In genomic region chr2:29744976-29745375, GRCh38 we compare ENCODE assay signal across 16 cellular contexts.
A peak's percentile ranks its signal among the peaks of the same experiment; 100 is the strongest.
DNase-seq lines count a peak whose midpoint lies in the region; ATAC-seq and TF ChIP-seq lines count a peak whose summit lies in the region.
"Had no signal": no experiment of that assay in that cellular context is flagged by ENCODE, and none has a peak within 500 bp of the region (broad histone marks: within the 10 kb centered on the region; RNA-seq: fewer than 3 reads in every experiment).

No MANE protein-coding gene starts in this region.

- intact Hi-C loops in body of pancreas (cut with DNase I) = no loop called here

- H3K27ac Mint-ChIP-seq in stimulated activated effector memory CD8-positive, alpha-beta T cell treated with anti-CD3 and anti-CD28 coated beads, Interleukin-12 subunit alpha, Interleukin-12 subunit beta, amount 100 ng/mL, for 72 hours = no peak overlapping the region
- H3K27ac Mint-ChIP-seq: IgD-negative memory B cell, T-cell had no signal

- H3K4me3 Mint-ChIP-seq in stimulated activated effector memory CD8-positive, alpha-beta T cell treated with anti-CD3 and anti-CD28 coated beads, Interleukin-12 subunit alpha, Interleukin-12 subunit beta, amount 100 ng/mL, for 72 hours = no peak overlapping the region
- H3K4me3 Mint-ChIP-seq: IgD-negative memory B cell, T-cell had no signal

- H3K36me3 ChIP-seq in Loucy (ENCODE audit: insufficient read depth, low read length) (no peaks in the 10 kb centered on the region), body of pancreas (replicated peaks in 1 of 2; ENCODE audit: insufficient read depth in 1 of 2, low read depth in 2 of 2) (no peaks in the 10 kb centered on the region)

- peak overlapping the region; percentile 11 for H3K4me2 ChIP-seq in Loucy (ENCODE audit: low read depth, low read length, poor library complexity, severe bottlenecking)
- H3K4me2 ChIP-seq: PC-9 had no signal

- H2AFZ ChIP-seq in Loucy (ENCODE audit: low read length) = no peak overlapping the region
- H2AFZ ChIP-seq: PC-9 had no signal

- no peak overlapping the region for H3K9ac ChIP-seq in Loucy (ENCODE audit: low read depth, low read length, poor library complexity, severe bottlenecking)

- DNase-seq in LoVo (ENCODE audit: low spot score) (no peak), body of pancreas (no peak)
- no peak for DNase-seq in activated CD4-positive, alpha-beta T cell treated with anti-CD3 and anti-CD28 coated beads, Interleukin-2, amount 50 U/mL, for 1 hour
- no peak for DNase-seq in stimulated activated effector memory CD8-positive, alpha-beta T cell treated with anti-CD3 and anti-CD28 coated beads, Interleukin-12 subunit alpha, Interleukin-12 subunit beta, amount 100 ng/mL, for 72 hours (ENCODE audit: low spot score in 2 of 2)
- DNase-seq: kidney, NCI-H1417 treated with DMSO at 0.1 percent for 48 hours, PC-9, T-cell had no signal

- H3K27ac ChIP-seq in body of pancreas = no peak overlapping the region
- H3K27ac ChIP-seq: C4-2B, PC-9, skin epidermis had no signal

- WGBS in body of pancreas, 2 donors = 64 to 65% methylated on average over 3 of the region's 3 CpGs

- no peaks in the 10 kb centered on the region for H3K4me1 Mint-ChIP-seq in stimulated activated effector memory CD8-positive, alpha-beta T cell treated with anti-CD3 and anti-CD28 coated beads, Interleukin-12 subunit alpha, Interleukin-12 subunit beta, amount 100 ng/mL, for 72 hours
- H3K4me1 Mint-ChIP-seq: IgD-negative memory B cell, T-cell had no signal

- peak; percentile 82 for ATAC-seq in GM18909 (IDR thresholded peaks at IDR 0.05; ENCODE audit: poor library complexity, unreplicated experiment)
- peak; percentile 90 for ATAC-seq in GM21526 (IDR thresholded peaks at IDR 0.05; ENCODE audit: low FRiP score, unreplicated experiment)
- peak; percentile 47 for ATAC-seq in HG02973 (IDR thresholded peaks at IDR 0.05; ENCODE audit: unreplicated experiment)
- no peak for ATAC-seq in body of pancreas
- ATAC-seq in stimulated activated effector memory CD8-positive, alpha-beta T cell treated with anti-CD3 and anti-CD28 coated beads, Interleukin-12 subunit alpha, Interleukin-12 subunit beta, amount 100 ng/mL, for 72 hours = no peak
- ATAC-seq: activated CD4-positive, CD25-positive, alpha-beta regulatory T cell treated with anti-CD3 and anti-CD28 coated beads, Interleukin-2, amount 50 U/mL, for 24 hours; T-cell had no signal

- H3K4me1 ChIP-seq in Loucy (ENCODE audit: insufficient read depth, low read length, poor library complexity, severe bottlenecking) (peaks cover 25% of the 10 kb centered on the region), body of pancreas (no peaks in the 10 kb centered on the region)

- H3K4me3 ChIP-seq in Loucy (ENCODE audit: low read length, poor library complexity, severe bottlenecking) = no peak overlapping the region
- no peak overlapping the region for H3K4me3 ChIP-seq in body of pancreas
- H3K4me3 ChIP-seq: PC-9, skin epidermis had no signal

- no peaks in the 10 kb centered on the region for H3K36me3 Mint-ChIP-seq in stimulated activated effector memory CD8-positive, alpha-beta T cell treated with anti-CD3 and anti-CD28 coated beads, Interleukin-12 subunit alpha, Interleukin-12 subunit beta, amount 100 ng/mL, for 72 hours
- H3K36me3 Mint-ChIP-seq: IgD-negative memory B cell, T-cell had no signal

- H3K9me3 Mint-ChIP-seq in stimulated activated effector memory CD8-positive, alpha-beta T cell treated with anti-CD3 and anti-CD28 coated beads, Interleukin-12 subunit alpha, Interleukin-12 subunit beta, amount 100 ng/mL, for 72 hours = no peaks in the 10 kb centered on the region
- H3K9me3 Mint-ChIP-seq: IgD-negative memory B cell, T-cell had no signal

- H3K9me3 ChIP-seq in Loucy (ENCODE audit: insufficient read depth, low read depth, low read length) (no peaks in the 10 kb centered on the region), body of pancreas (no peaks in the 10 kb centered on the region)

- H3K27me3 ChIP-seq in Loucy (ENCODE audit: insufficient read depth, low read length, poor library complexity, severe bottlenecking) (no peaks in the 10 kb centered on the region), body of pancreas (no peaks in the 10 kb centered on the region)

- TF ChIP-seq CTCF in Loucy (conservative IDR thresholded peaks at IDR 0.05; ENCODE audit: low read length) = no peak
- TF ChIP-seq CTCF in body of pancreas (IDR thresholded peaks at IDR 0.05) = no peak

- no peaks in the 10 kb centered on the region for H4K20me1 ChIP-seq in Loucy (ENCODE audit: insufficient read depth, low read length, poor library complexity, severe bottlenecking)

- no peaks in the 10 kb centered on the region for H3F3A ChIP-seq in Loucy (ENCODE audit: low read depth)

- no peaks in the 10 kb centered on the region for H3K79me2 ChIP-seq in Loucy (ENCODE audit: insufficient read depth, low read length)

- no peaks in the 10 kb centered on the region for H3K9me2 ChIP-seq in Loucy (replicated peaks; ENCODE audit: low read depth, low read length)

- no peak for TF ChIP-seq POLR2A in body of pancreas (IDR thresholded peaks at IDR 0.05)

Comparison
In these comparisons a context has a peak if more than half of its experiments do, and no peak if none do; other contexts are left out.
1. ATAC-seq: peak in GM18909 (single experiment), GM21526 (single experiment) and HG02973 (single experiment); none in body of pancreas (single experiment) and stimulated activated effector memory CD8-positive, alpha-beta T cell treated with anti-CD3 and anti-CD28 coated beads, Interleukin-12 subunit alpha, Interleukin-12 subunit beta, amount 100 ng/mL, for 72 hours (single experiment).